15 cellular contexts compared by ENCODE assay signal in the genomic region with DNA sequence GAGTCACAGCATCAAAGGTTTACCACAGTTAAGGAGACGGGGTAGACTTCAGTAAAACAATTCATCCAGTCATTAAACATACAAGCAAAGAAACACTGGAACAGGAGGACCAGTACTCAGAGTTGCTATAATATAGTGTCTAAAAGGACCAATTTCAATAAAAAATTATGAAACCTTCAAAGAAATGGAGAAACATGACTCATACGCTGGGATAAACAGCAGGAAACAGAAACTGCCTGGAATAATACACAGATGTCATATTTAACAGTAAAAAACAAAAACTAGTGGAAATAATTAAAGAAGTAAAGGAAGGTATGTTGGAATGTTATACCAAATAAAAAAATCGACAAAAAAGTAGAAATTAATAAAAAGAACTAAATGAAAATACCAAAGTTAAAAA.
DNase-seq lines count a peak whose midpoint lies in the region; ATAC-seq and TF ChIP-seq lines count a peak whose summit lies in the region.
"Had no signal": no experiment of that assay in that cellular context is flagged by ENCODE, and none has a peak within 500 bp of the region (broad histone marks: within the 10 kb centered on the region; RNA-seq: fewer than 3 reads in every experiment).

No MANE protein-coding gene starts in this region.

- no peak overlapping the region for H2AK5ac ChIP-seq in mesenchymal stem cell (ENCODE audit: low read length, severe bottlenecking)

- no peak overlapping the region for H3K4me3 Mint-ChIP-seq in CD4-positive, alpha-beta memory T cell
- H3K4me3 Mint-ChIP-seq: natural killer cell treated with Interleukin-12 subunit alpha and Interleukin-12 subunit beta and Interleukin-15 and Interleukin-18, amount 100 ng/mL, for 72 hours had no signal

- no peak overlapping the region for H3K14ac ChIP-seq in mesenchymal stem cell (ENCODE audit: low read length in 2 of 2)

- no peaks in the 10 kb centered on the region for H3K27me3 Mint-ChIP-seq in CD4-positive, alpha-beta memory T cell
- H3K27me3 Mint-ChIP-seq: natural killer cell treated with Interleukin-12 subunit alpha and Interleukin-12 subunit beta and Interleukin-15 and Interleukin-18, amount 100 ng/mL, for 72 hours had no signal

- H2AFZ ChIP-seq in mesenchymal stem cell (ENCODE audit: low read depth, low read length) = no peak overlapping the region

- DNase-seq in ELR (ENCODE audit: low read depth) (peak; percentile 55), NCI-H460 (ENCODE audit: extremely low read depth, low read depth) (peak; percentile 12), choroid plexus epithelial cell (ENCODE audit: low read depth) (peak; percentile 57), mesenchymal stem cell (peak; percentile 28), NCI-H2081 (lab: John Stamatoyannopoulos, UW) (no peak), Ammon's horn (ENCODE audit: low spot score) (no peak)
- no peak for DNase-seq in CD4-positive, alpha-beta memory T cell
- DNase-seq: activated CD4-positive, alpha-beta T cell treated with anti-CD3 and anti-CD28 coated beads, Interleukin-2, amount 50 U/mL, for 1 hour; cortex of kidney; heart left ventricle; NCI-H2227 treated with DMSO at 0.1 percent for 48 hours; NK-92 treated with Interleukin-12 subunit alpha and Interleukin-12 subunit beta, amount 100 ng/mL, for 24 hours; spleen had no signal

- H3K27ac Mint-ChIP-seq in CD4-positive, alpha-beta memory T cell = no peak overlapping the region
- H3K27ac Mint-ChIP-seq: natural killer cell treated with Interleukin-12 subunit alpha and Interleukin-12 subunit beta and Interleukin-15 and Interleukin-18, amount 100 ng/mL, for 72 hours had no signal

- H3K79me1 ChIP-seq in mesenchymal stem cell (replicated peaks; ENCODE audit: low read length, poor library complexity, severe bottlenecking) = no peaks in the 10 kb centered on the region

- H3K27ac ChIP-seq in mesenchymal stem cell (ENCODE audit: low read length, poor library complexity, severe bottlenecking) = no peak overlapping the region
- no peak overlapping the region for H3K27ac ChIP-seq in CD4-positive, alpha-beta memory T cell (ENCODE audit: low read depth, low read length)
- H3K27ac ChIP-seq: heart left ventricle, spleen had no signal

- no peaks in the 10 kb centered on the region for H3K36me3 Mint-ChIP-seq in CD4-positive, alpha-beta memory T cell

- no peak overlapping the region for H2BK15ac ChIP-seq in mesenchymal stem cell (ENCODE audit: low read depth, poor library complexity, severe bottlenecking)

- no peak overlapping the region for H3K23ac ChIP-seq in mesenchymal stem cell (ENCODE audit: low read length in 2 of 2)

- no peaks in the 10 kb centered on the region for H3K27me3 ChIP-seq in mesenchymal stem cell (ENCODE audit: control insufficient read depth in 1 of 2, insufficient read depth in 1 of 2, low read length in 2 of 2)
- no peaks in the 10 kb centered on the region for H3K27me3 ChIP-seq in CD4-positive, alpha-beta memory T cell (ENCODE audit: insufficient read depth, low read length)
- H3K27me3 ChIP-seq: heart left ventricle, spleen had no signal

- H3K4me2 ChIP-seq in mesenchymal stem cell (ENCODE audit: low read length, poor library complexity, severe bottlenecking) = no peak overlapping the region

- H3K4me1 ChIP-seq in mesenchymal stem cell (ENCODE audit: control insufficient read depth, insufficient read depth, low read depth, low read length) = no peaks in the 10 kb centered on the region
- no peaks in the 10 kb centered on the region for H3K4me1 ChIP-seq in CD4-positive, alpha-beta memory T cell (ENCODE audit: insufficient read depth, low read length)
- H3K4me1 ChIP-seq: heart left ventricle, spleen had no signal

- WGBS in mesenchymal stem cell = no CpG with 5 or more reads among the region's 3 CpGs

- intact Hi-C loops in CD4-positive, alpha-beta memory T cell (cut with micrococcal nuclease) = no loop called here

- no peak for TF ChIP-seq CTCF in choroid plexus epithelial cell (conservative IDR thresholded peaks at IDR 0.05; ENCODE audit: low read depth, low read length)

- H2BK5ac ChIP-seq in mesenchymal stem cell (ENCODE audit: low read depth, low read length, poor library complexity, severe bottlenecking) = no peak overlapping the region

- H4K91ac ChIP-seq in mesenchymal stem cell (ENCODE audit: low read length) = no peak overlapping the region

- H2BK120ac ChIP-seq in mesenchymal stem cell (ENCODE audit: low read depth, low read length) = no peak overlapping the region

- no peak overlapping the region for H3K4ac ChIP-seq in mesenchymal stem cell (ENCODE audit: low read depth in 1 of 2, low read length in 2 of 2)

- H3K4me3 ChIP-seq in choroid plexus epithelial cell (ENCODE audit: low read depth, low read length) (no peak overlapping the region), mesenchymal stem cell (ENCODE audit: insufficient read depth in 1 of 2, low read depth in 1 of 2, low read length in 2 of 2) (peak overlapping the region in 1 of 2 experiments; percentile 65)
- no peak overlapping the region for H3K4me3 ChIP-seq in CD4-positive, alpha-beta memory T cell (ENCODE audit: low read length in 2 of 2)
- H3K4me3 ChIP-seq: heart left ventricle, spleen had no signal

- no peak overlapping the region for H4K8ac ChIP-seq in mesenchymal stem cell (ENCODE audit: low read length)

- peaks cover 5 to 29% (median 14%) of the 10 kb centered on the region in 8 donors for H3K9me3 Mint-ChIP-seq in CD4-positive, alpha-beta memory T cell

- ATAC-seq in GM18519 (IDR thresholded peaks at IDR 0.05; ENCODE audit: low FRiP score, unreplicated experiment) = no peak
- ATAC-seq: heart left ventricle; natural killer cell treated with Interleukin-12 subunit alpha and Interleukin-12 subunit beta and Interleukin-15 and Interleukin-18, amount 100 ng/mL, for 72 hours had no signal

- peaks cover 5% of the 10 kb centered on the region for H3K9me3 ChIP-seq in mesenchymal stem cell (ENCODE audit: control insufficient read depth, low read length)
- H3K9me3 ChIP-seq in CD4-positive, alpha-beta memory T cell (ENCODE audit: control insufficient read depth in 1 of 2, low read length in 2 of 2) = peaks cover 0 to 11% of the 10 kb centered on the region in 2 donors

- H3K18ac ChIP-seq in mesenchymal stem cell (ENCODE audit: low read depth in 1 of 2, low read length in 2 of 2) = no peak overlapping the region

- no peaks in the 10 kb centered on the region for H3K36me3 ChIP-seq in mesenchymal stem cell (ENCODE audit: control insufficient read depth in 1 of 2, insufficient read depth in 2 of 2, low read depth in 1 of 2, low read length in 2 of 2)
- H3K36me3 ChIP-seq in CD4-positive, alpha-beta memory T cell (ENCODE audit: insufficient read depth, low read length) = no peaks in the 10 kb centered on the region
- H3K36me3 ChIP-seq: heart left ventricle, spleen had no signal

- H3K9ac ChIP-seq in mesenchymal stem cell (ENCODE audit: low read length) = peak overlapping the region; percentile 84

- no peak overlapping the region for H2BK12ac ChIP-seq in mesenchymal stem cell (ENCODE audit: low read length in 2 of 2)

- CTCF ChIA-PET in CD4-positive, alpha-beta memory T cell (lab: Charles Lee; ENCODE audit: partially characterized antibody) = no interaction called here

- POLR2A ChIA-PET in CD4-positive, alpha-beta memory T cell (lab: Charles Lee; ENCODE audit: partially characterized antibody) = no interaction called here

- H3K4me1 Mint-ChIP-seq in CD4-positive, alpha-beta memory T cell = peaks cover 0 to 7% (median 0%) of the 10 kb centered on the region in 4 donors

Comparison
In these comparisons a context has a peak if more than half of its experiments do, and no peak if none do; other contexts are left out.
1. DNase-seq: peak in ELR (single experiment), NCI-H460 (single experiment), choroid plexus epithelial cell (single experiment) and mesenchymal stem cell (single experiment); none in NCI-H2081 (0 of 2), Ammon's horn (single experiment) and CD4-positive, alpha-beta memory T cell (0 of 5).